8 cellular contexts compared by ENCODE assay signal in genomic region chr16:427295-427694, GRCh38. TPM values are rescaled to one million over a fixed set of nuclear protein-coding genes. Genes with fewer than 3 reads are reported as not detected.
A peak's percentile ranks its signal among the peaks of the same experiment; 100 is the strongest.
DNase-seq lines count a peak whose midpoint lies in the region; ATAC-seq, FAIRE-seq and TF ChIP-seq lines count a peak whose summit lies in the region.

No MANE protein-coding gene starts in this region.

- H3K9ac ChIP-seq in NT2/D1 (ENCODE audit: insufficient read length, low read depth) (peak overlapping the region; percentile 29), duodenal mucosa (ENCODE audit: low read depth in 1 of 2, low read length in 2 of 2) (peak overlapping the region in 1 of 2 donors; percentile 39)

- DNase-seq in CD4-positive, alpha-beta T cell: no peak
- DNase-seq in NT2/D1 (ENCODE audit: low read depth, low spot score): no peak
- no peak for DNase-seq in neural crest cell (ENCODE audit: low read depth, low spot score)
- no peak for DNase-seq in activated CD8-positive, alpha-beta memory T cell treated with anti-CD3 and anti-CD28 coated beads, Interleukin-2, amount 50 U/mL, for 48 hours
- no peak for DNase-seq in GM12891 (ENCODE audit: insufficient read length, low spot score)

- TF ChIP-seq POLR2A in GM12891 (IDR thresholded peaks at IDR 0.05; ENCODE audit: low read depth, low read length): no peak

- no peak for ATAC-seq in CD4-positive, alpha-beta T cell (ENCODE audit: poor library complexity)
- ATAC-seq in HG02973 (IDR thresholded peaks at IDR 0.05; ENCODE audit: unreplicated experiment) (no peak), GM21515 (IDR thresholded peaks at IDR 0.05; ENCODE audit: unreplicated experiment) (no peak)

- H3K9me3 ChIP-seq in CD4-positive, alpha-beta T cell (ENCODE audit: control insufficient read depth, low read length): no peaks in the 10 kb centered on the region
- H3K9me3 ChIP-seq in NT2/D1 (ENCODE audit: insufficient read depth, low read length) (no peaks in the 10 kb centered on the region), duodenal mucosa (ENCODE audit: control insufficient read depth in 1 of 2, low read length in 2 of 2) (no peaks in the 10 kb centered on the region)

- H3K4me3 Mint-ChIP-seq in CD4-positive, alpha-beta T cell: peak overlapping the region; percentile 91
- peak overlapping the region; percentile 98 for H3K4me3 Mint-ChIP-seq in neural crest cell

- intact Hi-C loops in CD4-positive, alpha-beta T cell (cut with DNase I, micrococcal nuclease): loop anchor here in 1 of 2 experiments (5.0 kb wide), 2 partner anchors 75 to 100 kb away; partner anchors contain the start of genes AXIN1 and CAPN15

- no peaks in the 10 kb centered on the region for H3K27me3 ChIP-seq in CD4-positive, alpha-beta T cell (ENCODE audit: control insufficient read depth, insufficient read depth, low read length)
- peaks cover 35% of the 10 kb centered on the region for H3K27me3 ChIP-seq in NT2/D1 (ENCODE audit: insufficient read depth, insufficient read length)
- peaks cover 0 to 13% of the 10 kb centered on the region in 2 donors for H3K27me3 ChIP-seq in duodenal mucosa (ENCODE audit: control insufficient read depth in 1 of 2, insufficient read depth in 2 of 2, low read length in 2 of 2)

- H3K9me3 Mint-ChIP-seq in CD4-positive, alpha-beta T cell: no peaks in the 10 kb centered on the region
- no peaks in the 10 kb centered on the region for H3K9me3 Mint-ChIP-seq in neural crest cell

- peaks cover 23% of the 10 kb centered on the region for H3K36me3 Mint-ChIP-seq in CD4-positive, alpha-beta T cell (ENCODE audit: low read depth)
- peaks cover 6% of the 10 kb centered on the region for H3K36me3 Mint-ChIP-seq in neural crest cell (ENCODE audit: low read depth)

- H3K27me3 Mint-ChIP-seq in CD4-positive, alpha-beta T cell: no peaks in the 10 kb centered on the region
- peaks cover 17% of the 10 kb centered on the region for H3K27me3 Mint-ChIP-seq in neural crest cell (ENCODE audit: low read depth)

- H3K36me3 ChIP-seq in NT2/D1 (ENCODE audit: insufficient read depth, insufficient read length, low read length) (peaks cover 13% of the 10 kb centered on the region), duodenal mucosa (ENCODE audit: control insufficient read depth in 1 of 2, insufficient read depth in 2 of 2, low read length in 2 of 2) (no peaks in the 10 kb centered on the region)

- H3K27ac Mint-ChIP-seq in CD4-positive, alpha-beta T cell: peak overlapping the region; percentile 74
- H3K27ac Mint-ChIP-seq in neural crest cell (ENCODE audit: unreplicated experiment): no peak overlapping the region

- no peak overlapping the region for H3K27ac ChIP-seq in CD4-positive, alpha-beta T cell (ENCODE audit: low read depth, low read length)
- no peak overlapping the region for H3K27ac ChIP-seq in duodenal mucosa (ENCODE audit: low read depth, low read length)

- H3K4me1 ChIP-seq in NT2/D1 (ENCODE audit: insufficient read depth, insufficient read length) (peaks cover 6% of the 10 kb centered on the region), duodenal mucosa (ENCODE audit: control insufficient read depth in 1 of 2, insufficient read depth in 2 of 2, low read length in 2 of 2) (peaks cover 28 to 29% of the 10 kb centered on the region in 2 donors)

- no peak for FAIRE-seq in GM12891 (lab: Jason Lieb, UNC)

- H3K4me3 ChIP-seq in NT2/D1 (ENCODE audit: insufficient read length, low read depth): peak overlapping the region; percentile 79
- H3K4me3 ChIP-seq in duodenal mucosa (ENCODE audit: low read depth in 1 of 2, low read length in 2 of 2): peak overlapping the region; percentile 38 to 71

- peaks cover 44% of the 10 kb centered on the region for H3K4me1 Mint-ChIP-seq in CD4-positive, alpha-beta T cell (ENCODE audit: low read depth)
- peaks cover 50% of the 10 kb centered on the region for H3K4me1 Mint-ChIP-seq in neural crest cell

- POLR2A ChIA-PET in CD4-positive, alpha-beta T cell (lab: Charles Lee): interaction anchor here (1.4 kb wide), 1 partner anchor 101 kb away, joined by 3 read pairs; the partner anchor contains the start of gene CAPN15

- CTCF ChIA-PET in CD4-positive, alpha-beta T cell (lab: Charles Lee): no interaction called here

- no peak for TF ChIP-seq CTCF in CD4-positive, alpha-beta T cell (IDR thresholded peaks at IDR 0.05)
- no peak for TF ChIP-seq CTCF in neural crest cell (conservative IDR thresholded peaks at IDR 0.05)

TF ChIP-seq in GM12891, 5 proteins besides CTCF, POLR2A, EP300 and RAD21:
- TF ChIP-seq TAF1 (IDR thresholded peaks at IDR 0.05; ENCODE audit: low read depth, low read length): no peak
- TF ChIP-seq POLR2AphosphoS5 (IDR thresholded peaks at IDR 0.05; ENCODE audit: low read depth, low read length): no peak
- TF ChIP-seq SPI1 (IDR thresholded peaks at IDR 0.05; ENCODE audit: low read depth, low read length): no peak
- no peak for TF ChIP-seq PAX5 (IDR thresholded peaks at IDR 0.05; ENCODE audit: insufficient read depth, low read length, severe bottlenecking)
- TF ChIP-seq POU2F2 (IDR thresholded peaks at IDR 0.05; ENCODE audit: low read depth, low read length): no peak

RNA-seq across cellular contexts. Expression of gene RAB11FIP3, which starts 1.8 kb away (rescaled TPM):
- 10 to 100 TPM; 28.4 to 29.0 TPM for total RNA-seq in CD4-positive, alpha-beta T cell
- 70.5 and 72.2 TPM in 2 replicates for total RNA-seq in neural crest cell
- 11.2 TPM for polyA plus RNA-seq in GM12891 (2012; ENCODE audit: low read depth, missing spikeins)

RNA-seq across cellular contexts. Expression of gene DECR2, which starts 25.6 kb away (rescaled TPM):
- total RNA-seq in CD4-positive, alpha-beta T cell: 1 to 10 TPM; 5.7 to 7.0 TPM
- total RNA-seq in neural crest cell: 22.4 and 25.7 TPM in 2 replicates
- 8.3 TPM for polyA plus RNA-seq in GM12891 (2012; ENCODE audit: low read depth, missing spikeins)

RNA-seq across cellular contexts. Expression of gene NME4, which starts 30.3 kb away (rescaled TPM):
- total RNA-seq in CD4-positive, alpha-beta T cell: 10 to 100 TPM; 31.2 to 32.6 TPM
- total RNA-seq in neural crest cell: 233 and 254 TPM in 2 replicates
- polyA plus RNA-seq in GM12891 (2012; ENCODE audit: low read depth, missing spikeins): 97.2 TPM

RNA-seq across cellular contexts. Expression of gene PGAP6, which starts 45.5 kb away (rescaled TPM):
- total RNA-seq in CD4-positive, alpha-beta T cell: 10 to 100 TPM; 59.7 to 63.7 TPM
- 56.4 and 62.0 TPM in 2 replicates for total RNA-seq in neural crest cell
- 19.7 TPM for polyA plus RNA-seq in GM12891 (2012; ENCODE audit: low read depth, missing spikeins)

RNA-seq across cellular contexts. Expression of gene MRPL28, which starts 57.0 kb away (rescaled TPM):
- total RNA-seq in CD4-positive, alpha-beta T cell: 10 to 100 TPM; 19.6 to 19.7 TPM
- 80.4 and 84.6 TPM in 2 replicates for total RNA-seq in neural crest cell
- 62.7 TPM for polyA plus RNA-seq in GM12891 (2012; ENCODE audit: low read depth, missing spikeins)
